ENCODE assay signal across 8 cellular contexts in genomic region chr3:43638594-43639447, GRCh38. TPM values are rescaled to one million over a fixed set of nuclear protein-coding genes. Genes with fewer than 3 reads are reported as not detected.
DNase-seq lines count a peak whose midpoint lies in the region; ATAC-seq and TF ChIP-seq lines count a peak whose summit lies in the region.

No MANE protein-coding gene starts in this region.

- H3K4me3 Mint-ChIP-seq in HFFc6, result peak overlapping the region; percentile 57; the same call in 1 of the 2 replicates
- H3K4me3 Mint-ChIP-seq in effector memory CD8-positive, alpha-beta T cell, result no peak overlapping the region

- no peaks in the 10 kb centered on the region for H3K9me3 ChIP-seq in effector memory CD4-positive, alpha-beta T cell (ENCODE audit: control insufficient read depth, low read length)

- no peaks in the 10 kb centered on the region for H3K4me1 ChIP-seq in effector memory CD4-positive, alpha-beta T cell (ENCODE audit: control insufficient read depth, insufficient read depth, low read length, poor library complexity, severe bottlenecking)

- H3K27ac Mint-ChIP-seq in HFFc6, result 0 out of 2 replicates have a peak overlapping the region, but pooled peaks have one; percentile 4
- no peak overlapping the region for H3K27ac Mint-ChIP-seq in effector memory CD8-positive, alpha-beta T cell

- intact Hi-C loops in dorsolateral prefrontal cortex (cut with DNase I), result no loop called here

- no peaks in the 10 kb centered on the region for H3K27me3 ChIP-seq in dorsolateral prefrontal cortex
- H3K27me3 ChIP-seq in effector memory CD4-positive, alpha-beta T cell (replicated peaks; ENCODE audit: control insufficient read depth, insufficient read depth, low read length, poor library complexity, severe bottlenecking), result no peaks in the 10 kb centered on the region

- H3K4me3 ChIP-seq in dorsolateral prefrontal cortex, result no peak overlapping the region
- no peak overlapping the region for H3K4me3 ChIP-seq in effector memory CD4-positive, alpha-beta T cell (ENCODE audit: insufficient read depth, low read depth, low read length, poor library complexity, severe bottlenecking)

- H3K36me3 Mint-ChIP-seq in HFFc6 (ENCODE audit: low read depth), result no peaks in the 10 kb centered on the region
- H3K36me3 Mint-ChIP-seq in effector memory CD8-positive, alpha-beta T cell (ENCODE audit: insufficient read depth), result peaks cover 3% of the 10 kb centered on the region

- DNase-seq in ELR (ENCODE audit: low read depth), result peak; percentile 65
- peak; percentile 13 for DNase-seq in HFFc6
- peak; percentile 10 for DNase-seq in SHP77 treated with DMSO at 0.1 percent for 48 hours (lab: John Stamatoyannopoulos, UW)
- peak; percentile 17 to 26 (median 18) for DNase-seq in effector memory CD8-positive, alpha-beta T cell
- DNase-seq in stimulated activated CD8-positive, alpha-beta memory T cell treated with anti-CD3 and anti-CD28 coated beads, Interleukin-12 subunit alpha, Interleukin-12 subunit beta, amount 100 ng/mL, for 1 hour (ENCODE audit: low read depth), result peak; percentile 10
- DNase-seq in dorsolateral prefrontal cortex, result no peak
- no peak for DNase-seq in SKM-1 (lab: John Stamatoyannopoulos, UW; ENCODE audit: unreplicated experiment)
- DNase-seq in effector memory CD4-positive, alpha-beta T cell, result no peak

- peak; percentile 59 for ATAC-seq in effector memory CD8-positive, alpha-beta T cell (replicated peaks)

- peaks cover 40% of the 10 kb centered on the region for H3K4me1 Mint-ChIP-seq in HFFc6 (ENCODE audit: low read depth)
- H3K4me1 Mint-ChIP-seq in effector memory CD8-positive, alpha-beta T cell (ENCODE audit: low read depth in 2 of 2), result peaks cover 0 to 2% of the 10 kb centered on the region in 2 donors

- no peaks in the 10 kb centered on the region for H3K9me3 Mint-ChIP-seq in HFFc6
- no peaks in the 10 kb centered on the region for H3K9me3 Mint-ChIP-seq in effector memory CD8-positive, alpha-beta T cell

- H3K36me3 ChIP-seq in effector memory CD4-positive, alpha-beta T cell (ENCODE audit: control insufficient read depth, insufficient read depth, low read length), result no peaks in the 10 kb centered on the region

- no peaks in the 10 kb centered on the region; the same call in none of the 2 replicates for H3K27me3 Mint-ChIP-seq in HFFc6 (ENCODE audit: insufficient read depth)
- H3K27me3 Mint-ChIP-seq in effector memory CD8-positive, alpha-beta T cell, result peaks cover 18 to 21% of the 10 kb centered on the region in 2 donors

- TF ChIP-seq CTCF in HFFc6 (IDR thresholded peaks at IDR 0.05) (peak; percentile 46; the same call in 1 of the 2 replicates), dorsolateral prefrontal cortex (IDR thresholded peaks at IDR 0.05 in 54 of 56, conservative IDR thresholded peaks at IDR 0.05 in 2 of 56; ENCODE audit: low read depth in 1 of 56, partially characterized antibody in 56 of 56) (no peak)

- H3K27ac ChIP-seq in dorsolateral prefrontal cortex, result no peak overlapping the region
- H3K27ac ChIP-seq in effector memory CD4-positive, alpha-beta T cell (ENCODE audit: insufficient read depth, low read length, poor library complexity, severe bottlenecking), result no peak overlapping the region

RNA-seq across cellular contexts. Expression of gene ANO10, which starts 17.0 kb away (rescaled TPM):
- 100 to 1,000 TPM in 1 of 6 experiments, 10 to 100 TPM in 5; 78.3 to 103 (median 90.8) TPM for total RNA-seq in HFFc6 (2021; fragmentation: NEBNext Ultra II Directional; extraction: Animal tissue kit (Norgen Biotek cat#: 25700))
- total RNA-seq in dorsolateral prefrontal cortex, result 10 to 100 TPM; 24.1 to 52.4 (median 34.0) TPM

RNA-seq across cellular contexts. Expression of gene ABHD5, which starts 51.9 kb away (rescaled TPM):
- total RNA-seq in HFFc6 (2021; fragmentation: NEBNext Ultra II Directional; extraction: Animal tissue kit (Norgen Biotek cat#: 25700)), result 10 to 100 TPM; 16.0 to 25.8 (median 18.1) TPM
- total RNA-seq in dorsolateral prefrontal cortex, result 10 to 100 TPM; 11.8 to 30.9 (median 18.3) TPM

Comparison
In these comparisons a context has a peak if more than half of its experiments do, and no peak if none do; other contexts are left out.
1. DNase-seq: peak in ELR (single experiment), HFFc6 (single experiment), SHP77 treated with DMSO at 0.1 percent for 48 hours (single experiment), effector memory CD8-positive, alpha-beta T cell (3 of 3) and stimulated activated CD8-positive, alpha-beta memory T cell treated with anti-CD3 and anti-CD28 coated beads, Interleukin-12 subunit alpha, Interleukin-12 subunit beta, amount 100 ng/mL, for 1 hour (single experiment); none in dorsolateral prefrontal cortex (0 of 10), SKM-1 (single experiment) and effector memory CD4-positive, alpha-beta T cell (0 of 3).